In genomic region chr3:129605593-129606521, GRCh38 we compare ENCODE assay signal across 1 cellular context.
A peak's percentile ranks its signal among the peaks of the same experiment; 100 is the strongest.
TF ChIP-seq lines count a peak whose summit lies in the region.

No MANE protein-coding gene starts in this region.

TF ChIP-seq in HepG2, 621 proteins besides CTCF, POLR2A, EP300 and RAD21 (continued from another document and continues in another):
- TF ChIP-seq, protein P1, sequence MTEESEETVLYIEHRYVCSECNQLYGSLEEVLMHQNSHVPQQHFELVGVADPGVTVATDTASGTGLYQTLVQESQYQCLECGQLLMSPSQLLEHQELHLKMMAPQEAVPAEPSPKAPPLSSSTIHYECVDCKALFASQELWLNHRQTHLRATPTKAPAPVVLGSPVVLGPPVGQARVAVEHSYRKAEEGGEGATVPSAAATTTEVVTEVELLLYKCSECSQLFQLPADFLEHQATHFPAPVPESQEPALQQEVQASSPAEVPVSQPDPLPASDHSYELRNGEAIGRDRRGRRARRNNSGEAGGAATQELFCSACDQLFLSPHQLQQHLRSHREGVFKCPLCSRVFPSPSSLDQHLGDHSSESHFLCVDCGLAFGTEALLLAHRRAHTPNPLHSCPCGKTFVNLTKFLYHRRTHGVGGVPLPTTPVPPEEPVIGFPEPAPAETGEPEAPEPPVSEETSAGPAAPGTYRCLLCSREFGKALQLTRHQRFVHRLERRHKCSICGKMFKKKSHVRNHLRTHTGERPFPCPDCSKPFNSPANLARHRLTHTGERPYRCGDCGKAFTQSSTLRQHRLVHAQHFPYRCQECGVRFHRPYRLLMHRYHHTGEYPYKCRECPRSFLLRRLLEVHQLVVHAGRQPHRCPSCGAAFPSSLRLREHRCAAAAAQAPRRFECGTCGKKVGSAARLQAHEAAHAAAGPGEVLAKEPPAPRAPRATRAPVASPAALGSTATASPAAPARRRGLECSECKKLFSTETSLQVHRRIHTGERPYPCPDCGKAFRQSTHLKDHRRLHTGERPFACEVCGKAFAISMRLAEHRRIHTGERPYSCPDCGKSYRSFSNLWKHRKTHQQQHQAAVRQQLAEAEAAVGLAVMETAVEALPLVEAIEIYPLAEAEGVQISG (CRISPR knock-in tag; IDR thresholded peaks at IDR 0.05) = peak; percentile 49
- 0 out of 2 replicates have a peak, but pooled peaks have one; percentile 55 for TF ChIP-seq ZNF232 (CRISPR knock-in tag; IDR thresholded peaks at IDR 0.05; ENCODE audit: borderline replicate concordance)
- TF ChIP-seq, protein P2, sequence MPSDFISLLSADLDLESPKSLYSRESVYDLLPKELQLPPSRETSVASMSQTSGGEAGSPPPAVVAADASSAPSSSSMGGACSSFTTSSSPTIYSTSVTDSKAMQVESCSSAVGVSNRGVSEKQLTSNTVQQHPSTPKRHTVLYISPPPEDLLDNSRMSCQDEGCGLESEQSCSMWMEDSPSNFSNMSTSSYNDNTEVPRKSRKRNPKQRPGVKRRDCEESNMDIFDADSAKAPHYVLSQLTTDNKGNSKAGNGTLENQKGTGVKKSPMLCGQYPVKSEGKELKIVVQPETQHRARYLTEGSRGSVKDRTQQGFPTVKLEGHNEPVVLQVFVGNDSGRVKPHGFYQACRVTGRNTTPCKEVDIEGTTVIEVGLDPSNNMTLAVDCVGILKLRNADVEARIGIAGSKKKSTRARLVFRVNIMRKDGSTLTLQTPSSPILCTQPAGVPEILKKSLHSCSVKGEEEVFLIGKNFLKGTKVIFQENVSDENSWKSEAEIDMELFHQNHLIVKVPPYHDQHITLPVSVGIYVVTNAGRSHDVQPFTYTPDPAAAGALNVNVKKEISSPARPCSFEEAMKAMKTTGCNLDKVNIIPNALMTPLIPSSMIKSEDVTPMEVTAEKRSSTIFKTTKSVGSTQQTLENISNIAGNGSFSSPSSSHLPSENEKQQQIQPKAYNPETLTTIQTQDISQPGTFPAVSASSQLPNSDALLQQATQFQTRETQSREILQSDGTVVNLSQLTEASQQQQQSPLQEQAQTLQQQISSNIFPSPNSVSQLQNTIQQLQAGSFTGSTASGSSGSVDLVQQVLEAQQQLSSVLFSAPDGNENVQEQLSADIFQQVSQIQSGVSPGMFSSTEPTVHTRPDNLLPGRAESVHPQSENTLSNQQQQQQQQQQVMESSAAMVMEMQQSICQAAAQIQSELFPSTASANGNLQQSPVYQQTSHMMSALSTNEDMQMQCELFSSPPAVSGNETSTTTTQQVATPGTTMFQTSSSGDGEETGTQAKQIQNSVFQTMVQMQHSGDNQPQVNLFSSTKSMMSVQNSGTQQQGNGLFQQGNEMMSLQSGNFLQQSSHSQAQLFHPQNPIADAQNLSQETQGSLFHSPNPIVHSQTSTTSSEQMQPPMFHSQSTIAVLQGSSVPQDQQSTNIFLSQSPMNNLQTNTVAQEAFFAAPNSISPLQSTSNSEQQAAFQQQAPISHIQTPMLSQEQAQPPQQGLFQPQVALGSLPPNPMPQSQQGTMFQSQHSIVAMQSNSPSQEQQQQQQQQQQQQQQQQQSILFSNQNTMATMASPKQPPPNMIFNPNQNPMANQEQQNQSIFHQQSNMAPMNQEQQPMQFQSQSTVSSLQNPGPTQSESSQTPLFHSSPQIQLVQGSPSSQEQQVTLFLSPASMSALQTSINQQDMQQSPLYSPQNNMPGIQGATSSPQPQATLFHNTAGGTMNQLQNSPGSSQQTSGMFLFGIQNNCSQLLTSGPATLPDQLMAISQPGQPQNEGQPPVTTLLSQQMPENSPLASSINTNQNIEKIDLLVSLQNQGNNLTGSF (CRISPR knock-in tag; IDR thresholded peaks at IDR 0.05) = peak; percentile 39; the same call in 1 of the 2 replicates
- TF ChIP-seq, protein P3, sequence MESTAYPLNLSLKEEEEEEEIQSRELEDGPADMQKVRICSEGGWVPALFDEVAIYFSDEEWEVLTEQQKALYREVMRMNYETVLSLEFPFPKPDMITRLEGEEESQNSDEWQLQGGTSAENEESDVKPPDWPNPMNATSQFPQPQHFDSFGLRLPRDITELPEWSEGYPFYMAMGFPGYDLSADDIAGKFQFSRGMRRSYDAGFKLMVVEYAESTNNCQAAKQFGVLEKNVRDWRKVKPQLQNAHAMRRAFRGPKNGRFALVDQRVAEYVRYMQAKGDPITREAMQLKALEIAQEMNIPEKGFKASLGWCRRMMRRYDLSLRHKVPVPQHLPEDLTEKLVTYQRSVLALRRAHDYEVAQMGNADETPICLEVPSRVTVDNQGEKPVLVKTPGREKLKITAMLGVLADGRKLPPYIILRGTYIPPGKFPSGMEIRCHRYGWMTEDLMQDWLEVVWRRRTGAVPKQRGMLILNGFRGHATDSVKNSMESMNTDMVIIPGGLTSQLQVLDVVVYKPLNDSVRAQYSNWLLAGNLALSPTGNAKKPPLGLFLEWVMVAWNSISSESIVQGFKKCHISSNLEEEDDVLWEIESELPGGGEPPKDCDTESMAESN (CRISPR knock-in tag; conservative IDR thresholded peaks at IDR 0.05) = peak; percentile 38
- TF ChIP-seq NPAS2 (CRISPR knock-in tag; IDR thresholded peaks at IDR 0.05; ENCODE audit: borderline replicate concordance) = 0 out of 2 replicates have a peak, but pooled peaks have one; percentile 16
- TF ChIP-seq CENPBD1 (CRISPR knock-in tag; IDR thresholded peaks at IDR 0.05; ENCODE audit: borderline replicate concordance, low read depth) = peak; percentile 37; the same call in 1 of the 2 replicates
- 0 out of 2 replicates have a peak, but pooled peaks have one; percentile 34 for TF ChIP-seq ARNTL (CRISPR knock-in tag; IDR thresholded peaks at IDR 0.05)
- TF ChIP-seq, protein P4, sequence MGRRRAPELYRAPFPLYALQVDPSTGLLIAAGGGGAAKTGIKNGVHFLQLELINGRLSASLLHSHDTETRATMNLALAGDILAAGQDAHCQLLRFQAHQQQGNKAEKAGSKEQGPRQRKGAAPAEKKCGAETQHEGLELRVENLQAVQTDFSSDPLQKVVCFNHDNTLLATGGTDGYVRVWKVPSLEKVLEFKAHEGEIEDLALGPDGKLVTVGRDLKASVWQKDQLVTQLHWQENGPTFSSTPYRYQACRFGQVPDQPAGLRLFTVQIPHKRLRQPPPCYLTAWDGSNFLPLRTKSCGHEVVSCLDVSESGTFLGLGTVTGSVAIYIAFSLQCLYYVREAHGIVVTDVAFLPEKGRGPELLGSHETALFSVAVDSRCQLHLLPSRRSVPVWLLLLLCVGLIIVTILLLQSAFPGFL (CRISPR knock-in tag; IDR thresholded peaks at IDR 0.05) = no peak
- no peak for TF ChIP-seq ZNF644 (CRISPR knock-in tag; IDR thresholded peaks at IDR 0.05; ENCODE audit: low read depth)
- peak; percentile 30 for TF ChIP-seq ZFX (CRISPR knock-in tag; IDR thresholded peaks at IDR 0.05; ENCODE audit: low read depth)
- no peak for TF ChIP-seq SRSF9 (IDR thresholded peaks at IDR 0.05; ENCODE audit: borderline replicate concordance, insufficient read depth, low read depth, low read length, poor library complexity, severe bottlenecking)
- no peak for TF ChIP-seq XRCC5 (optimal IDR thresholded peaks at IDR 0.05; ENCODE audit: low read length)
- TF ChIP-seq, protein P5, sequence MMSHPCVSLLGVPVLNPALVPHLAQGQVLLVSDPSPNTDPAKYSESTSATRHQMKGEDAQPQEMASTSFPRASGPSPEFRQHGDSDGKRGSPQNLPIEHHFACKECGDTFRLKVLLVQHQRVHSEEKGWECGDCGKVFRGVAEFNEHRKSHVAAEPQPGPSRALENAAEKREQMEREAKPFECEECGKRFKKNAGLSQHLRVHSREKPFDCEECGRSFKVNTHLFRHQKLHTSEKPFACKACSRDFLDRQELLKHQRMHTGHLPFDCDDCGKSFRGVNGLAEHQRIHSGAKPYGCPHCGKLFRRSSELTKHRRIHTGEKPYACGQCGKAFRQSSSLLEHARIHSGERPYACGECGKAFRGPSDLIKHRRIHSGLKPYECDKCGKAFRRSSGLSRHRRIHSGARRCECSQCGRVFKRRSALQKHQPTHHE (CRISPR knock-in tag; IDR thresholded peaks at IDR 0.05; ENCODE audit: borderline replicate concordance) = 0 out of 2 replicates have a peak, but pooled peaks have one; percentile 8
- no peak for TF ChIP-seq ZNF713 (CRISPR knock-in tag; IDR thresholded peaks at IDR 0.05)
- peak; percentile 35 for TF ChIP-seq CCDC6 (CRISPR knock-in tag; IDR thresholded peaks at IDR 0.05)
- peak; percentile 62; the same call in 1 of the 2 replicates for TF ChIP-seq ZFY (CRISPR knock-in tag; IDR thresholded peaks at IDR 0.05)
- TF ChIP-seq DNMT1 (CRISPR knock-in tag; IDR thresholded peaks at IDR 0.05) = 0 out of 2 replicates have a peak, but pooled peaks have one; percentile 38
- peak; percentile 56; the same call in 1 of the 2 replicates for TF ChIP-seq ZNF788 (CRISPR knock-in tag; IDR thresholded peaks at IDR 0.05; ENCODE audit: borderline replicate concordance)
- TF ChIP-seq, protein P6, sequence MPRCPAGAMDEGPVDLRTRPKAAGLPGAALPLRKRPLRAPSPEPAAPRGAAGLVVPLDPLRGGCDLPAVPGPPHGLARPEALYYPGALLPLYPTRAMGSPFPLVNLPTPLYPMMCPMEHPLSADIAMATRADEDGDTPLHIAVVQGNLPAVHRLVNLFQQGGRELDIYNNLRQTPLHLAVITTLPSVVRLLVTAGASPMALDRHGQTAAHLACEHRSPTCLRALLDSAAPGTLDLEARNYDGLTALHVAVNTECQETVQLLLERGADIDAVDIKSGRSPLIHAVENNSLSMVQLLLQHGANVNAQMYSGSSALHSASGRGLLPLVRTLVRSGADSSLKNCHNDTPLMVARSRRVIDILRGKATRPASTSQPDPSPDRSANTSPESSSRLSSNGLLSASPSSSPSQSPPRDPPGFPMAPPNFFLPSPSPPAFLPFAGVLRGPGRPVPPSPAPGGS (CRISPR knock-in tag; IDR thresholded peaks at IDR 0.05) = peak; percentile 94; the same call in 1 of the 2 replicates
- no peak for TF ChIP-seq AKNA (CRISPR knock-in tag; IDR thresholded peaks at IDR 0.05; ENCODE audit: borderline replicate concordance)
- no peak; the same call in 1 of the 2 replicates for TF ChIP-seq ZNF263 (CRISPR knock-in tag; IDR thresholded peaks at IDR 0.05)
- TF ChIP-seq ZIK1 (CRISPR knock-in tag; IDR thresholded peaks at IDR 0.05; ENCODE audit: borderline replicate concordance, low read depth) = 0 out of 2 replicates have a peak, but pooled peaks have one; percentile 9
- peak; percentile 60 for TF ChIP-seq ARID4A (CRISPR knock-in tag; IDR thresholded peaks at IDR 0.05; ENCODE audit: borderline replicate concordance)
- peak; percentile 71; the same call in 1 of the 2 replicates for TF ChIP-seq ZNF704 (CRISPR knock-in tag; IDR thresholded peaks at IDR 0.05; ENCODE audit: borderline replicate concordance)
